ENCODE assay signal across 24 cellular contexts in the genomic region with DNA sequence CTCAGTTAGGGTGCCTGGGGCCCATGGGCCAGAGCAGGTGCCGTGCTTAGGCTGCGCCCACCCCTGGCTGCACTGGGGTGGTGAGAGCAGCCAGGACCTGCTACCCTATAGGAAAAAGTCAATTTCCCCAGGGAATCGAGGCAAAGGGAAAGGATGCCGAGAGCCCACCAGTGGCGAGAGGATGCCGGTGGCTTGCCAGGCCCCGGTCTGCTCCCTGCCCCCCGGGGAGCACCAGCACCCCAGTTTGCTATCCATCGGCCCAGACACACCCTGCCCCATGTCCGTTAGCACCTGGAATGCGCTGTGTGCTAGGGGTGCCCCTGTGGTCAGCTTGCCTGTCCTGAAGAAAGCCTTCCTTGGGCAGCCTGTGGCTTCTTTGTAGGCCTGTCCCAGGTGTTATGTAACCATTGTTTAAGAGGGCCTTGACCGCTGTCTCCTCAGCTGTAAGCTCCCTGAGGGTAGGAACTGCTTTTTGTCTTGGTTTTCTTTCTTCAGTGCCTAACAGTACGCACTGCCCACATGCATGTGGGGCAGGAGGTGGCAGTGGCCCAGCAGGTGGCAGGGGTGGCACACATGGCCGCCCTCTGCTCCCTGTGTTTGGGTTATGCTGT. TPM values are rescaled to one million over a fixed set of nuclear protein-coding genes. Genes with fewer than 3 reads are reported as not detected.
DNase-seq lines count a peak whose midpoint lies in the region; ATAC-seq and TF ChIP-seq lines count a peak whose summit lies in the region.
"Had no signal": no experiment of that assay in that cellular context is flagged by ENCODE, and none has a peak within 500 bp of the region (broad histone marks: within the 10 kb centered on the region; RNA-seq: fewer than 3 reads in every experiment).

No MANE protein-coding gene starts in this region.

- POLR2A ChIA-PET in activated naive CD8-positive, alpha-beta T cell treated with anti-CD3 and anti-CD28 coated beads, Interleukin-2, amount 10 ng/mL, durations not matched to agents 7 days and 5 days (lab: Charles Lee): no interaction called here

- no peaks in the 10 kb centered on the region for H3K27me3 ChIP-seq in upper lobe of right lung
- H3K27me3 ChIP-seq: heart right ventricle, upper lobe of left lung had no signal

- H3K27ac Mint-ChIP-seq in activated naive CD8-positive, alpha-beta T cell treated with anti-CD3 and anti-CD28 coated beads, Interleukin-2, amount 10 ng/mL, durations not matched to agents 7 days and 5 days: no peak overlapping the region
- H3K27ac Mint-ChIP-seq in activated naive CD8-positive, alpha-beta T cell treated with anti-CD3 and anti-CD28 coated beads, Interleukin-2, amount 50 U/mL, for 24 hours: no peak overlapping the region
- H3K27ac Mint-ChIP-seq: activated CD4-positive, alpha-beta T cell treated with anti-CD3 and anti-CD28 coated beads for 36 hours; activated CD8-positive, alpha-beta T cell treated with anti-CD3 and anti-CD28 coated beads for 36 hours; activated naive CD8-positive, alpha-beta T cell treated with anti-CD3 and anti-CD28 coated beads for 36 hours; CD8-positive, alpha-beta T cell; HFFc6; stimulated activated naive B cell treated with anti-CD40 and anti-IgM and Interleukin-4, amounts not matched to agents 10 μg/mL and 1 μg/mL and 100 μg/mL, for 72 hours had no signal

- H3K36me3 ChIP-seq in upper lobe of right lung: no peaks in the 10 kb centered on the region
- H3K36me3 ChIP-seq: heart right ventricle, upper lobe of left lung had no signal

- intact Hi-C loops in upper lobe of right lung (cut with DNase I): no loop called here

- TF ChIP-seq CTCF in omental fat pad (IDR thresholded peaks at IDR 0.05) (no peak), upper lobe of right lung (IDR thresholded peaks at IDR 0.05) (no peak)

- H3K4me3 ChIP-seq in upper lobe of right lung: no peak overlapping the region
- H3K4me3 ChIP-seq: A549, GM23248, heart right ventricle, upper lobe of left lung had no signal

- no peaks in the 10 kb centered on the region for H3K36me3 Mint-ChIP-seq in activated naive CD8-positive, alpha-beta T cell treated with anti-CD3 and anti-CD28 coated beads, Interleukin-2, amount 10 ng/mL, durations not matched to agents 7 days and 5 days
- no peaks in the 10 kb centered on the region for H3K36me3 Mint-ChIP-seq in activated naive CD8-positive, alpha-beta T cell treated with anti-CD3 and anti-CD28 coated beads, Interleukin-2, amount 50 U/mL, for 24 hours (ENCODE audit: low read depth)
- no peaks in the 10 kb centered on the region for H3K36me3 Mint-ChIP-seq in activated T-cell treated with anti-CD3 and anti-CD28 coated beads, Interleukin-2, amount 50 U/mL, for 4 hours (ENCODE audit: insufficient read depth)
- H3K36me3 Mint-ChIP-seq: activated naive CD8-positive, alpha-beta T cell treated with anti-CD3 and anti-CD28 coated beads for 36 hours; stimulated activated naive B cell treated with anti-CD40 and anti-IgM and Interleukin-4, amounts not matched to agents 10 μg/mL and 1 μg/mL and 100 μg/mL, for 72 hours had no signal

- H3K9me3 Mint-ChIP-seq in activated naive CD8-positive, alpha-beta T cell treated with anti-CD3 and anti-CD28 coated beads, Interleukin-2, amount 10 ng/mL, durations not matched to agents 7 days and 5 days: no peaks in the 10 kb centered on the region
- H3K9me3 Mint-ChIP-seq in activated naive CD8-positive, alpha-beta T cell treated with anti-CD3 and anti-CD28 coated beads, Interleukin-2, amount 50 U/mL, for 24 hours: no peaks in the 10 kb centered on the region
- H3K9me3 Mint-ChIP-seq in activated T-cell treated with anti-CD3 and anti-CD28 coated beads, Interleukin-2, amount 50 U/mL, for 4 hours: no peaks in the 10 kb centered on the region
- H3K9me3 Mint-ChIP-seq: activated CD8-positive, alpha-beta T cell treated with anti-CD3 and anti-CD28 coated beads for 36 hours; activated naive CD8-positive, alpha-beta T cell treated with anti-CD3 and anti-CD28 coated beads for 36 hours; CD8-positive, alpha-beta T cell; central memory CD8-positive, alpha-beta T cell; HFFc6; stimulated activated naive B cell treated with anti-CD40 and anti-IgM and Interleukin-4, amounts not matched to agents 10 μg/mL and 1 μg/mL and 100 μg/mL, for 72 hours had no signal

- H3K27ac ChIP-seq in upper lobe of right lung: no peak overlapping the region
- H3K27ac ChIP-seq: A549, GM23248, heart right ventricle, upper lobe of left lung had no signal

- H3K9me3 ChIP-seq in upper lobe of right lung: no peaks in the 10 kb centered on the region
- H3K9me3 ChIP-seq: A549, heart right ventricle, upper lobe of left lung had no signal

- no peak overlapping the region for H3K4me3 Mint-ChIP-seq in activated naive CD8-positive, alpha-beta T cell treated with anti-CD3 and anti-CD28 coated beads, Interleukin-2, amount 10 ng/mL, durations not matched to agents 7 days and 5 days
- no peak overlapping the region for H3K4me3 Mint-ChIP-seq in activated naive CD8-positive, alpha-beta T cell treated with anti-CD3 and anti-CD28 coated beads, Interleukin-2, amount 50 U/mL, for 24 hours
- no peak overlapping the region for H3K4me3 Mint-ChIP-seq in activated T-cell treated with anti-CD3 and anti-CD28 coated beads, Interleukin-2, amount 50 U/mL, for 4 hours
- H3K4me3 Mint-ChIP-seq: activated CD4-positive, alpha-beta T cell treated with anti-CD3 and anti-CD28 coated beads for 36 hours; activated CD8-positive, alpha-beta T cell treated with anti-CD3 and anti-CD28 coated beads for 36 hours; activated naive CD8-positive, alpha-beta T cell treated with anti-CD3 and anti-CD28 coated beads for 36 hours; CD8-positive, alpha-beta T cell; central memory CD8-positive, alpha-beta T cell; HFFc6; stimulated activated naive B cell treated with anti-CD40 and anti-IgM and Interleukin-4, amounts not matched to agents 10 μg/mL and 1 μg/mL and 100 μg/mL, for 72 hours had no signal

- H3K4me1 ChIP-seq in upper lobe of right lung: no peaks in the 10 kb centered on the region
- H3K4me1 ChIP-seq: heart right ventricle, upper lobe of left lung had no signal

- no peaks in the 10 kb centered on the region for H3K27me3 Mint-ChIP-seq in activated naive CD8-positive, alpha-beta T cell treated with anti-CD3 and anti-CD28 coated beads, Interleukin-2, amount 10 ng/mL, durations not matched to agents 7 days and 5 days
- no peaks in the 10 kb centered on the region for H3K27me3 Mint-ChIP-seq in activated naive CD8-positive, alpha-beta T cell treated with anti-CD3 and anti-CD28 coated beads, Interleukin-2, amount 50 U/mL, for 24 hours
- no peaks in the 10 kb centered on the region for H3K27me3 Mint-ChIP-seq in activated T-cell treated with anti-CD3 and anti-CD28 coated beads, Interleukin-2, amount 50 U/mL, for 4 hours (ENCODE audit: low read depth)
- H3K27me3 Mint-ChIP-seq: activated CD4-positive, alpha-beta T cell treated with anti-CD3 and anti-CD28 coated beads for 36 hours; activated CD8-positive, alpha-beta T cell treated with anti-CD3 and anti-CD28 coated beads for 36 hours; activated naive CD8-positive, alpha-beta T cell treated with anti-CD3 and anti-CD28 coated beads for 36 hours; central memory CD8-positive, alpha-beta T cell; stimulated activated naive B cell treated with anti-CD40 and anti-IgM and Interleukin-4, amounts not matched to agents 10 μg/mL and 1 μg/mL and 100 μg/mL, for 72 hours had no signal

- DNase-seq in activated naive CD8-positive, alpha-beta T cell treated with anti-CD3 and anti-CD28 coated beads, Interleukin-2, amount 10 ng/mL, durations not matched to agents 7 days and 5 days: peak; percentile 23
- no peak for DNase-seq in activated naive CD8-positive, alpha-beta T cell treated with anti-CD3 and anti-CD28 coated beads, Interleukin-2, amount 50 U/mL, for 24 hours
- DNase-seq in ecto neural progenitor cell (ENCODE audit: low spot score) (peak; percentile 46), omental fat pad (ENCODE audit: low spot score) (peak; percentile 8), upper lobe of right lung (peak; percentile 51), DMS79 (lab: John Stamatoyannopoulos, UW) (no peak)
- DNase-seq in activated T-cell treated with anti-CD3 and anti-CD28 coated beads, Interleukin-2, amount 50 U/mL, for 4 hours: no peak
- no peak for DNase-seq in stimulated activated CD4-positive, alpha-beta T cell treated with anti-CD3 and anti-CD28 coated beads, Interleukin-4, amount 100 ng/mL, for 4 hours
- DNase-seq: activated CD4-positive, alpha-beta T cell treated with anti-CD3 and anti-CD28 coated beads for 36 hours; activated CD8-positive, alpha-beta T cell treated with anti-CD3 and anti-CD28 coated beads for 36 hours; activated naive CD8-positive, alpha-beta T cell treated with anti-CD3 and anti-CD28 coated beads for 36 hours; AML-193; GM23248; heart right ventricle; HFFc6; NCI-H146; NCI-H2107; SHP77 treated with DMSO at 0.1 percent for 48 hours; stimulated activated CD4-positive, alpha-beta T cell treated with anti-CD3 and anti-CD28 coated beads, Interleukin-15, amount 100 ng/mL, for 24 hours; stimulated activated naive B cell treated with anti-CD40 and anti-IgM and Interleukin-4, amounts not matched to agents 10 μg/mL and 1 μg/mL and 100 μg/mL, for 72 hours; upper lobe of left lung had no signal

- no peak for ATAC-seq in activated naive CD8-positive, alpha-beta T cell treated with anti-CD3 and anti-CD28 coated beads, Interleukin-2, amount 10 ng/mL, durations not matched to agents 7 days and 5 days (ENCODE audit: low read depth)
- ATAC-seq in activated naive CD8-positive, alpha-beta T cell treated with anti-CD3 and anti-CD28 coated beads, Interleukin-2, amount 50 U/mL, for 24 hours: no peak
- ATAC-seq in omental fat pad (ENCODE audit: low FRiP score) (no peak), upper lobe of right lung (no peak)
- no peak for ATAC-seq in activated T-cell treated with anti-CD3 and anti-CD28 coated beads, Interleukin-2, amount 50 U/mL, for 4 hours
- ATAC-seq: A549; activated CD4-positive, alpha-beta T cell treated with anti-CD3 and anti-CD28 coated beads for 36 hours; activated CD8-positive, alpha-beta T cell treated with anti-CD3 and anti-CD28 coated beads for 36 hours; CD8-positive, alpha-beta T cell; stimulated activated naive B cell treated with anti-CD40 and anti-IgM and Interleukin-4, amounts not matched to agents 10 μg/mL and 1 μg/mL and 100 μg/mL, for 72 hours had no signal

- no peaks in the 10 kb centered on the region for H3K4me1 Mint-ChIP-seq in activated naive CD8-positive, alpha-beta T cell treated with anti-CD3 and anti-CD28 coated beads, Interleukin-2, amount 10 ng/mL, durations not matched to agents 7 days and 5 days
- no peaks in the 10 kb centered on the region for H3K4me1 Mint-ChIP-seq in activated naive CD8-positive, alpha-beta T cell treated with anti-CD3 and anti-CD28 coated beads, Interleukin-2, amount 50 U/mL, for 24 hours
- H3K4me1 Mint-ChIP-seq in activated T-cell treated with anti-CD3 and anti-CD28 coated beads, Interleukin-2, amount 50 U/mL, for 4 hours (ENCODE audit: low read depth): no peaks in the 10 kb centered on the region
- H3K4me1 Mint-ChIP-seq: activated CD4-positive, alpha-beta T cell treated with anti-CD3 and anti-CD28 coated beads for 36 hours; activated naive CD8-positive, alpha-beta T cell treated with anti-CD3 and anti-CD28 coated beads for 36 hours; central memory CD8-positive, alpha-beta T cell; stimulated activated naive B cell treated with anti-CD40 and anti-IgM and Interleukin-4, amounts not matched to agents 10 μg/mL and 1 μg/mL and 100 μg/mL, for 72 hours had no signal

RNA-seq across cellular contexts. Expression of gene NT5M, which starts 40.8 kb away (rescaled TPM):
- 10 to 100 TPM in 1 of 2 experiments, 1 to 10 TPM in 1; 7.4 to 10.2 TPM for total RNA-seq in activated naive CD8-positive, alpha-beta T cell treated with anti-CD3 and anti-CD28 coated beads, Interleukin-2, amount 10 ng/mL, durations not matched to agents 7 days and 5 days
- total RNA-seq in omental fat pad: 1 to 10 TPM; 1.3 to 3.5 (median 2.3) TPM
- 1.9 TPM for total RNA-seq in upper lobe of right lung
- total RNA-seq in activated T-cell treated with anti-CD3 and anti-CD28 coated beads, Interleukin-2, amount 50 U/mL, for 4 hours: 1 to 10 TPM; 2.6 to 3.3 (median 3.2) TPM

Comparison
In these comparisons a context has a peak if more than half of its experiments do, and no peak if none do; other contexts are left out.
1. DNase-seq: peak in activated naive CD8-positive, alpha-beta T cell treated with anti-CD3 and anti-CD28 coated beads, Interleukin-2, amount 10 ng/mL, durations not matched to agents 7 days and 5 days (single experiment), ecto neural progenitor cell (single experiment), omental fat pad (single experiment) and upper lobe of right lung (single experiment); none in activated naive CD8-positive, alpha-beta T cell treated with anti-CD3 and anti-CD28 coated beads, Interleukin-2, amount 50 U/mL, for 24 hours (single experiment), activated T-cell treated with anti-CD3 and anti-CD28 coated beads, Interleukin-2, amount 50 U/mL, for 4 hours (single experiment), stimulated activated CD4-positive, alpha-beta T cell treated with anti-CD3 and anti-CD28 coated beads, Interleukin-4, amount 100 ng/mL, for 4 hours (0 of 2) and DMS79 (single experiment).